In genomic region chr4:74627093-74627492, GRCh38 we compare ENCODE assay signal across 28 cellular contexts.
"Had no signal": no experiment of that assay in that cellular context is flagged by ENCODE, and none has a peak within 500 bp of the region (broad histone marks: within the 10 kb centered on the region; RNA-seq: fewer than 3 reads in every experiment).

No MANE protein-coding gene starts in this region.

- DNase-seq: colonic mucosa; effector CD8-positive, alpha-beta T cell; endodermal cell; foreskin keratinocyte; heart left ventricle; hippocampal formation; islet precursor cell; kidney glomerular epithelial cell; left ventricle myocardium superior; lower lobe of right lung; natural killer cell; occipital lobe; ovary; posterior cingulate gyrus; psoas muscle; right cardiac atrium; sigmoid colon; stimulated activated CD4-positive, alpha-beta T cell treated with anti-CD3 and anti-CD28 coated beads, Interleukin-15, amount 100 ng/mL, for 24 hours; stimulated activated CD4-positive, alpha-beta T cell treated with anti-CD3 and anti-CD28 coated beads, Interleukin-2, amount 100 ng/mL, for 48 hours; stimulated activated naive B cell treated with anti-CD40 and anti-IgM and Interleukin-4, amounts not matched to agents 10 μg/mL and 1 μg/mL and 100 μg/mL, for 72 hours; upper lobe of right lung; uterus had no signal

- H3K4me1 Mint-ChIP-seq: stimulated activated naive B cell treated with anti-CD40 and anti-IgM and Interleukin-4, amounts not matched to agents 10 μg/mL and 1 μg/mL and 100 μg/mL, for 72 hours had no signal

- H3K36me3 ChIP-seq: colonic mucosa, esophagus muscularis mucosa, gastroesophageal sphincter, heart left ventricle, lower lobe of right lung, ovary, sigmoid colon, thoracic aorta, tibial nerve, upper lobe of right lung, uterus had no signal

- H3K27me3 Mint-ChIP-seq: dendritic cell treated with granulocyte-macrophage colony-stimulating factor and Interleukin-4, amounts not matched to agents 40 ng/mL and 50 ng/mL, for 4 days had no signal

- H3K27ac ChIP-seq: colonic mucosa, esophagus muscularis mucosa, foreskin keratinocyte, gastroesophageal sphincter, heart left ventricle, lower lobe of right lung, ovary, psoas muscle, sigmoid colon, thoracic aorta, tibial nerve, upper lobe of right lung, uterus had no signal

- H3K9me3 Mint-ChIP-seq: dendritic cell treated with granulocyte-macrophage colony-stimulating factor and Interleukin-4, amounts not matched to agents 40 ng/mL and 50 ng/mL, for 4 days; endodermal cell; natural killer cell; stimulated activated naive B cell treated with anti-CD40 and anti-IgM and Interleukin-4, amounts not matched to agents 10 μg/mL and 1 μg/mL and 100 μg/mL, for 72 hours; stimulated activated naive CD8-positive, alpha-beta T cell treated with anti-CD3 and anti-CD28 coated beads, Interleukin-15, Interleukin-2, amounts not matched to agents 100 ng/mL and 50 ng/mL, for 24 hours had no signal

- H3K4me1 ChIP-seq: colonic mucosa, psoas muscle, tibial nerve, uterus had no signal

- H3K4me3 Mint-ChIP-seq: dendritic cell treated with granulocyte-macrophage colony-stimulating factor and Interleukin-4, amounts not matched to agents 40 ng/mL and 50 ng/mL, for 4 days; endodermal cell; natural killer cell; stimulated activated naive B cell treated with anti-CD40 and anti-IgM and Interleukin-4, amounts not matched to agents 10 μg/mL and 1 μg/mL and 100 μg/mL, for 72 hours; stimulated activated naive CD8-positive, alpha-beta T cell treated with anti-CD3 and anti-CD28 coated beads, Interleukin-15, Interleukin-2, amounts not matched to agents 100 ng/mL and 50 ng/mL, for 24 hours had no signal

- H3K9me3 ChIP-seq: colonic mucosa, esophagus muscularis mucosa, gastroesophageal sphincter, heart left ventricle, lower lobe of right lung, ovary, psoas muscle, sigmoid colon, thoracic aorta, tibial nerve, upper lobe of right lung, uterus had no signal

- H3K27ac Mint-ChIP-seq: dendritic cell treated with granulocyte-macrophage colony-stimulating factor and Interleukin-4, amounts not matched to agents 40 ng/mL and 50 ng/mL, for 4 days; endodermal cell; natural killer cell; stimulated activated naive B cell treated with anti-CD40 and anti-IgM and Interleukin-4, amounts not matched to agents 10 μg/mL and 1 μg/mL and 100 μg/mL, for 72 hours; stimulated activated naive CD8-positive, alpha-beta T cell treated with anti-CD3 and anti-CD28 coated beads, Interleukin-15, Interleukin-2, amounts not matched to agents 100 ng/mL and 50 ng/mL, for 24 hours had no signal

- ATAC-seq: foreskin keratinocyte; gastroesophageal sphincter; heart left ventricle; left ventricle myocardium superior; lower lobe of right lung; natural killer cell; psoas muscle; right cardiac atrium; stimulated activated naive B cell treated with anti-CD40 and anti-IgM and Interleukin-4, amounts not matched to agents 10 μg/mL and 1 μg/mL and 100 μg/mL, for 72 hours; upper lobe of right lung had no signal

- H3K4me3 ChIP-seq: colonic mucosa, esophagus muscularis mucosa, gastroesophageal sphincter, heart left ventricle, lower lobe of right lung, ovary, psoas muscle, sigmoid colon, thoracic aorta, tibial nerve, upper lobe of right lung, uterus had no signal

- H3K36me3 Mint-ChIP-seq: natural killer cell; stimulated activated naive B cell treated with anti-CD40 and anti-IgM and Interleukin-4, amounts not matched to agents 10 μg/mL and 1 μg/mL and 100 μg/mL, for 72 hours had no signal

- H3K27me3 ChIP-seq: colonic mucosa, esophagus muscularis mucosa, foreskin keratinocyte, gastroesophageal sphincter, heart left ventricle, ovary, sigmoid colon, tibial nerve, upper lobe of right lung, uterus had no signal
